In the genomic region with DNA sequence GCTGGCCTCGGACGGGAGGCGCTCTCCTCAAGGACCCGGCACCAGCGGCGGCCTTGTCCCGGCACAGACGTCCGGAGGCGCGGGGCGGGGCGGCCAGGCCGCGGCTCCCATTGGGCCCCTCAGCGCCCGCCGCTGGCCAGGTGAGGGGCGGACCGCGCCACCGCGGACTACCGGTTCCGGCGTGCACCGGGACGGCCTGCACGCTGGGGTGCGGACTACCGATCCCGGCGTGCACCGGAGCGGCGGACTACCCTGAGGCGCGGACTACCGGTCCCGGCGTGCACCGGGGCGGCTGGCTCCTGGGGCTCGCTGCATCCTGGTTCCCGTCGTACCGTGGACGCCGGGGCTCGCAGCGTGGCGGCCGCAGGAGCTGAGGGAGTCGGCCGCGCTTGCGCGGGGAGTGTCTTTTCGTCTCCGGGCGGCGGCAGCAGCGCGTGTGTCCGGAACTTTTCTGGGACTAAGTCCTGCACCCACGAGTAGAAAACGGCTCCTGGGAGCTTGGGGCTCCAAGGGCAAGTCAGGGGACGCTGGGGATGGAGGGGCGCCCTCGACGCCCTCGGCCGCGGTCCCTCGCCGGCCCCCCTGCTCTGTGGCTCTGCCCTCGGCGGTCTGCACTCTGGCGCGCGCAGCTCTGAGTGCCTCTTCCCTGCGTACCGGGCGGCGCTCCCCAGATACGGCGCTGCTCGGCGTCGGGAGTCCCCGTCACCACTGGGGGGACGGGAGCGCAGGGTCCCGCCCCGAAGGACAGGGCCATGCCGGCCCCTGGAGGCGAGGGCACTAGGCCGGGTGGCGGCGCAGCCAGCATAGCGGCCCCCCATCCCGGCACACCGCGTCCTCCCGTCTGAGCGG, we compare ENCODE assay signal across 1 cellular context.
TF ChIP-seq lines count a peak whose summit lies in the region.

A gene (minus strand): TSS at position 86 of the 849 bp plus-strand sequence. CDS start 206 bp downstream, outside the sequence.

TF ChIP-seq in HepG2, 621 proteins besides CTCF, POLR2A, EP300 and RAD21 (continued from another document and continues in another):
- TF ChIP-seq ZNF549 (CRISPR knock-in tag; IDR thresholded peaks at IDR 0.05) (no peak), ZMYM3 (CRISPR knock-in tag; IDR thresholded peaks at IDR 0.05) (no peak; the same call in 1 of the 2 replicates), ZNF138 (CRISPR knock-in tag; IDR thresholded peaks at IDR 0.05; ENCODE audit: low read depth) (peak; percentile 55; the same call in 1 of the 2 replicates), RELA (CRISPR knock-in tag; IDR thresholded peaks at IDR 0.05) (no peak), FOXJ3 (CRISPR knock-in tag; IDR thresholded peaks at IDR 0.05; ENCODE audit: borderline replicate concordance) (0 out of 2 replicates have a peak, but pooled peaks have one; percentile 53), WIZ (CRISPR knock-in tag; IDR thresholded peaks at IDR 0.05) (no peak), ZFP90 (CRISPR knock-in tag; IDR thresholded peaks at IDR 0.05; ENCODE audit: borderline replicate concordance) (no peak), HNRNPH1 (optimal IDR thresholded peaks at IDR 0.05; ENCODE audit: low read depth, low read length) (no peak), GLI4 (CRISPR knock-in tag; IDR thresholded peaks at IDR 0.05; ENCODE audit: borderline replicate concordance) (no peak), ZSCAN29 (CRISPR knock-in tag; conservative IDR thresholded peaks at IDR 0.05) (0 out of 2 replicates have a peak, but pooled peaks have one; percentile 22), ATF7-NPFF (CRISPR knock-in tag; IDR thresholded peaks at IDR 0.05; ENCODE audit: low read depth) (peak; percentile 25), CC2D1A (CRISPR knock-in tag; IDR thresholded peaks at IDR 0.05) (peak; percentile 19; the same call in 1 of the 2 replicates), SNAPC2 (CRISPR knock-in tag; IDR thresholded peaks at IDR 0.05) (peak; percentile 55; the same call in 1 of the 2 replicates), ZMYM4 (CRISPR knock-in tag; IDR thresholded peaks at IDR 0.05) (peak; percentile 47), ZFY (CRISPR knock-in tag; IDR thresholded peaks at IDR 0.05) (peak; percentile 94), GATA4 (IDR thresholded peaks at IDR 0.05; ENCODE audit: borderline replicate concordance, low read depth) (no peak), TAF15 (IDR thresholded peaks at IDR 0.05; ENCODE audit: low read depth, low read length, poor library complexity, severe bottlenecking) (no peak), SUZ12 (IDR thresholded peaks at IDR 0.05; ENCODE audit: low read depth, low read length) (peak; percentile 86), ARID2 (CRISPR knock-in tag; IDR thresholded peaks at IDR 0.05; ENCODE audit: borderline replicate concordance) (0 out of 2 replicates have a peak, but pooled peaks have one; percentile 54), DR1 (CRISPR knock-in tag; IDR thresholded peaks at IDR 0.05) (peak; percentile 68; the same call in 1 of the 2 replicates), EHMT2 (IDR thresholded peaks at IDR 0.05; ENCODE audit: borderline replicate concordance, low read depth, low read length) (no peak), ZNF333 (CRISPR knock-in tag; IDR thresholded peaks at IDR 0.05; ENCODE audit: borderline replicate concordance) (peak; percentile 29), ZNF431 (CRISPR knock-in tag; IDR thresholded peaks at IDR 0.05; ENCODE audit: borderline replicate concordance, low read depth) (no peak; the same call in 1 of the 2 replicates), RBM22 (optimal IDR thresholded peaks at IDR 0.05; ENCODE audit: low read length) (no peak), ZIK1 (CRISPR knock-in tag; IDR thresholded peaks at IDR 0.05; ENCODE audit: borderline replicate concordance, low read depth) (peak; percentile 18; the same call in 1 of the 2 replicates), BHLHE40 (IDR thresholded peaks at IDR 0.05; ENCODE audit: low read length) (no peak), ZNF180 (CRISPR knock-in tag; IDR thresholded peaks at IDR 0.05; ENCODE audit: borderline replicate concordance, low read depth) (no peak), ZNF674 (CRISPR knock-in tag; IDR thresholded peaks at IDR 0.05; ENCODE audit: low read depth) (no peak)
- TF ChIP-seq, protein P1, sequence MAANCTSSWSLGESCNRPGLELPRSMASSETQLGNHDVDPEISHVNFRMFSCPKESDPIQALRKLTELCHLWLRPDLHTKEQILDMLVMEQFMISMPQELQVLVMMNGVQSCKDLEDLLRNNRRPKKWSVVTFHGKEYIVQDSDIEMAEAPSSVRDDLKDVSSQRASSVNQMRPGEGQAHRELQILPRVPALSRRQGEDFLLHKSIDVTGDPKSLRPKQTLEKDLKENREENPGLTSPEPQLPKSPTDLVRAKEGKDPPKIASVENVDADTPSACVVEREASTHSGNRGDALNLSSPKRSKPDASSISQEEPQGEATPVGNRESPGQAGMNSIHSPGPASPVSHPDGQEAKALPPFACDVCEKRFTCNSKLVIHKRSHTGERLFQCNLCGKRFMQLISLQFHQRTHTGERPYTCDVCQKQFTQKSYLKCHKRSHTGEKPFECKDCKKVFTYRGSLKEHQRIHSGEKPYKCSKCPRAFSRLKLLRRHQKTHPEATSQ (CRISPR knock-in tag; IDR thresholded peaks at IDR 0.05; ENCODE audit: borderline replicate concordance) = peak; percentile 61; the same call in 1 of the 2 replicates
- TF ChIP-seq, protein P2, sequence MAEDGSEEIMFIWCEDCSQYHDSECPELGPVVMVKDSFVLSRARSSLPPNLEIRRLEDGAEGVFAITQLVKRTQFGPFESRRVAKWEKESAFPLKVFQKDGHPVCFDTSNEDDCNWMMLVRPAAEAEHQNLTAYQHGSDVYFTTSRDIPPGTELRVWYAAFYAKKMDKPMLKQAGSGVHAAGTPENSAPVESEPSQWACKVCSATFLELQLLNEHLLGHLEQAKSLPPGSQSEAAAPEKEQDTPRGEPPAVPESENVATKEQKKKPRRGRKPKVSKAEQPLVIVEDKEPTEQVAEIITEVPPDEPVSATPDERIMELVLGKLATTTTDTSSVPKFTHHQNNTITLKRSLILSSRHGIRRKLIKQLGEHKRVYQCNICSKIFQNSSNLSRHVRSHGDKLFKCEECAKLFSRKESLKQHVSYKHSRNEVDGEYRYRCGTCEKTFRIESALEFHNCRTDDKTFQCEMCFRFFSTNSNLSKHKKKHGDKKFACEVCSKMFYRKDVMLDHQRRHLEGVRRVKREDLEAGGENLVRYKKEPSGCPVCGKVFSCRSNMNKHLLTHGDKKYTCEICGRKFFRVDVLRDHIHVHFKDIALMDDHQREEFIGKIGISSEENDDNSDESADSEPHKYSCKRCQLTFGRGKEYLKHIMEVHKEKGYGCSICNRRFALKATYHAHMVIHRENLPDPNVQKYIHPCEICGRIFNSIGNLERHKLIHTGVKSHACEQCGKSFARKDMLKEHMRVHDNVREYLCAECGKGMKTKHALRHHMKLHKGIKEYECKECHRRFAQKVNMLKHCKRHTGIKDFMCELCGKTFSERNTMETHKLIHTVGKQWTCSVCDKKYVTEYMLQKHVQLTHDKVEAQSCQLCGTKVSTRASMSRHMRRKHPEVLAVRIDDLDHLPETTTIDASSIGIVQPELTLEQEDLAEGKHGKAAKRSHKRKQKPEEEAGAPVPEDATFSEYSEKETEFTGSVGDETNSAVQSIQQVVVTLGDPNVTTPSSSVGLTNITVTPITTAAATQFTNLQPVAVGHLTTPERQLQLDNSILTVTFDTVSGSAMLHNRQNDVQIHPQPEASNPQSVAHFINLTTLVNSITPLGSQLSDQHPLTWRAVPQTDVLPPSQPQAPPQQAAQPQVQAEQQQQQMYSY (CRISPR knock-in tag; IDR thresholded peaks at IDR 0.05) = no peak
- TF ChIP-seq, protein P3, sequence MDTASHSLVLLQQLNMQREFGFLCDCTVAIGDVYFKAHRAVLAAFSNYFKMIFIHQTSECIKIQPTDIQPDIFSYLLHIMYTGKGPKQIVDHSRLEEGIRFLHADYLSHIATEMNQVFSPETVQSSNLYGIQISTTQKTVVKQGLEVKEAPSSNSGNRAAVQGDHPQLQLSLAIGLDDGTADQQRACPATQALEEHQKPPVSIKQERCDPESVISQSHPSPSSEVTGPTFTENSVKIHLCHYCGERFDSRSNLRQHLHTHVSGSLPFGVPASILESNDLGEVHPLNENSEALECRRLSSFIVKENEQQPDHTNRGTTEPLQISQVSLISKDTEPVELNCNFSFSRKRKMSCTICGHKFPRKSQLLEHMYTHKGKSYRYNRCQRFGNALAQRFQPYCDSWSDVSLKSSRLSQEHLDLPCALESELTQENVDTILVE (CRISPR knock-in tag; IDR thresholded peaks at IDR 0.05) = peak; percentile 96
- TF ChIP-seq, protein P4, sequence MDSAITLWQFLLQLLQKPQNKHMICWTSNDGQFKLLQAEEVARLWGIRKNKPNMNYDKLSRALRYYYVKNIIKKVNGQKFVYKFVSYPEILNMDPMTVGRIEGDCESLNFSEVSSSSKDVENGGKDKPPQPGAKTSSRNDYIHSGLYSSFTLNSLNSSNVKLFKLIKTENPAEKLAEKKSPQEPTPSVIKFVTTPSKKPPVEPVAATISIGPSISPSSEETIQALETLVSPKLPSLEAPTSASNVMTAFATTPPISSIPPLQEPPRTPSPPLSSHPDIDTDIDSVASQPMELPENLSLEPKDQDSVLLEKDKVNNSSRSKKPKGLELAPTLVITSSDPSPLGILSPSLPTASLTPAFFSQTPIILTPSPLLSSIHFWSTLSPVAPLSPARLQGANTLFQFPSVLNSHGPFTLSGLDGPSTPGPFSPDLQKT (CRISPR knock-in tag; IDR thresholded peaks at IDR 0.05; ENCODE audit: borderline replicate concordance) = no peak
- TF ChIP-seq, protein P5, sequence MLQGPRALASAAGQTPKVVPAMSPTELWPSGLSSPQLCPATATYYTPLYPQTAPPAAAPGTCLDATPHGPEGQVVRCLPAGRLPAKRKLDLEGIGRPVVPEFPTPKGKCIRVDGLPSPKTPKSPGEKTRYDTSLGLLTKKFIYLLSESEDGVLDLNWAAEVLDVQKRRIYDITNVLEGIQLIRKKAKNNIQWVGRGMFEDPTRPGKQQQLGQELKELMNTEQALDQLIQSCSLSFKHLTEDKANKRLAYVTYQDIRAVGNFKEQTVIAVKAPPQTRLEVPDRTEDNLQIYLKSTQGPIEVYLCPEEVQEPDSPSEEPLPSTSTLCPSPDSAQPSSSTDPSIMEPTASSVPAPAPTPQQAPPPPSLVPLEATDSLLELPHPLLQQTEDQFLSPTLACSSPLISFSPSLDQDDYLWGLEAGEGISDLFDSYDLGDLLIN (CRISPR knock-in tag; IDR thresholded peaks at IDR 0.05; ENCODE audit: borderline replicate concordance) = peak; percentile 31; the same call in 1 of the 2 replicates
- TF ChIP-seq, protein P6, sequence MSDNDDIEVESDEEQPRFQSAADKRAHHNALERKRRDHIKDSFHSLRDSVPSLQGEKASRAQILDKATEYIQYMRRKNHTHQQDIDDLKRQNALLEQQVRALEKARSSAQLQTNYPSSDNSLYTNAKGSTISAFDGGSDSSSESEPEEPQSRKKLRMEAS (IDR thresholded peaks at IDR 0.05) = peak; percentile 79
- TF ChIP-seq, protein P7, sequence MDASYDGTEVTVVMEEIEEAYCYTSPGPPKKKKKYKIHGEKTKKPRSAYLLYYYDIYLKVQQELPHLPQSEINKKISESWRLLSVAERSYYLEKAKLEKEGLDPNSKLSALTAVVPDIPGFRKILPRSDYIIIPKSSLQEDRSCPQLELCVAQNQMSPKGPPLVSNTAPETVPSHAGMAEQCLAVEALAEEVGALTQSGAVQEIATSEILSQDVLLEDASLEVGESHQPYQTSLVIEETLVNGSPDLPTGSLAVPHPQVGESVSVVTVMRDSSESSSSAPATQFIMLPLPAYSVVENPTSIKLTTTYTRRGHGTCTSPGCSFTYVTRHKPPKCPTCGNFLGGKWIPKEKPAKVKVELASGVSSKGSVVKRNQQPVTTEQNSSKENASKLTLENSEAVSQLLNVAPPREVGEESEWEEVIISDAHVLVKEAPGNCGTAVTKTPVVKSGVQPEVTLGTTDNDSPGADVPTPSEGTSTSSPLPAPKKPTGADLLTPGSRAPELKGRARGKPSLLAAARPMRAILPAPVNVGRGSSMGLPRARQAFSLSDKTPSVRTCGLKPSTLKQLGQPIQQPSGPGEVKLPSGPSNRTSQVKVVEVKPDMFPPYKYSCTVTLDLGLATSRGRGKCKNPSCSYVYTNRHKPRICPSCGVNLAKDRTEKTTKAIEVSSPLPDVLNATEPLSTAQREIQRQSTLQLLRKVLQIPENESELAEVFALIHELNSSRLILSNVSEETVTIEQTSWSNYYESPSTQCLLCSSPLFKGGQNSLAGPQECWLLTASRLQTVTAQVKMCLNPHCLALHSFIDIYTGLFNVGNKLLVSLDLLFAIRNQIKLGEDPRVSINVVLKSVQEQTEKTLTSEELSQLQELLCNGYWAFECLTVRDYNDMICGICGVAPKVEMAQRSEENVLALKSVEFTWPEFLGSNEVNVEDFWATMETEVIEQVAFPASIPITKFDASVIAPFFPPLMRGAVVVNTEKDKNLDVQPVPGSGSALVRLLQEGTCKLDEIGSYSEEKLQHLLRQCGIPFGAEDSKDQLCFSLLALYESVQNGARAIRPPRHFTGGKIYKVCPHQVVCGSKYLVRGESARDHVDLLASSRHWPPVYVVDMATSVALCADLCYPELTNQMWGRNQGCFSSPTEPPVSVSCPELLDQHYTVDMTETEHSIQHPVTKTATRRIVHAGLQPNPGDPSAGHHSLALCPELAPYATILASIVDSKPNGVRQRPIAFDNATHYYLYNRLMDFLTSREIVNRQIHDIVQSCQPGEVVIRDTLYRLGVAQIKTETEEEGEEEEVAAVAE (CRISPR knock-in tag; IDR thresholded peaks at IDR 0.05; ENCODE audit: borderline replicate concordance) = peak; percentile 67; the same call in 1 of the 2 replicates
- TF ChIP-seq, protein P8, sequence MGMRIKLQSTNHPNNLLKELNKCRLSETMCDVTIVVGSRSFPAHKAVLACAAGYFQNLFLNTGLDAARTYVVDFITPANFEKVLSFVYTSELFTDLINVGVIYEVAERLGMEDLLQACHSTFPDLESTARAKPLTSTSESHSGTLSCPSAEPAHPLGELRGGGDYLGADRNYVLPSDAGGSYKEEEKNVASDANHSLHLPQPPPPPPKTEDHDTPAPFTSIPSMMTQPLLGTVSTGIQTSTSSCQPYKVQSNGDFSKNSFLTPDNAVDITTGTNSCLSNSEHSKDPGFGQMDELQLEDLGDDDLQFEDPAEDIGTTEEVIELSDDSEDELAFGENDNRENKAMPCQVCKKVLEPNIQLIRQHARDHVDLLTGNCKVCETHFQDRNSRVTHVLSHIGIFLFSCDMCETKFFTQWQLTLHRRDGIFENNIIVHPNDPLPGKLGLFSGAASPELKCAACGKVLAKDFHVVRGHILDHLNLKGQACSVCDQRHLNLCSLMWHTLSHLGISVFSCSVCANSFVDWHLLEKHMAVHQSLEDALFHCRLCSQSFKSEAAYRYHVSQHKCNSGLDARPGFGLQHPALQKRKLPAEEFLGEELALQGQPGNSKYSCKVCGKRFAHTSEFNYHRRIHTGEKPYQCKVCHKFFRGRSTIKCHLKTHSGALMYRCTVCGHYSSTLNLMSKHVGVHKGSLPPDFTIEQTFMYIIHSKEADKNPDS (CRISPR knock-in tag; IDR thresholded peaks at IDR 0.05) = no peak
- TF ChIP-seq, protein P9, sequence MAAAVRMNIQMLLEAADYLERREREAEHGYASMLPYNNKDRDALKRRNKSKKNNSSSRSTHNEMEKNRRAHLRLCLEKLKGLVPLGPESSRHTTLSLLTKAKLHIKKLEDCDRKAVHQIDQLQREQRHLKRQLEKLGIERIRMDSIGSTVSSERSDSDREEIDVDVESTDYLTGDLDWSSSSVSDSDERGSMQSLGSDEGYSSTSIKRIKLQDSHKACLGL (CRISPR knock-in tag; IDR thresholded peaks at IDR 0.05) = peak; percentile 87
- TF ChIP-seq, protein P10, sequence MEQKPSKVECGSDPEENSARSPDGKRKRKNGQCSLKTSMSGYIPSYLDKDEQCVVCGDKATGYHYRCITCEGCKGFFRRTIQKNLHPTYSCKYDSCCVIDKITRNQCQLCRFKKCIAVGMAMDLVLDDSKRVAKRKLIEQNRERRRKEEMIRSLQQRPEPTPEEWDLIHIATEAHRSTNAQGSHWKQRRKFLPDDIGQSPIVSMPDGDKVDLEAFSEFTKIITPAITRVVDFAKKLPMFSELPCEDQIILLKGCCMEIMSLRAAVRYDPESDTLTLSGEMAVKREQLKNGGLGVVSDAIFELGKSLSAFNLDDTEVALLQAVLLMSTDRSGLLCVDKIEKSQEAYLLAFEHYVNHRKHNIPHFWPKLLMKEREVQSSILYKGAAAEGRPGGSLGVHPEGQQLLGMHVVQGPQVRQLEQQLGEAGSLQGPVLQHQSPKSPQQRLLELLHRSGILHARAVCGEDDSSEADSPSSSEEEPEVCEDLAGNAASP (CRISPR knock-in tag; IDR thresholded peaks at IDR 0.05; ENCODE audit: borderline replicate concordance) = peak; percentile 57
